ENCODE assay signal across 9 cellular contexts in the genomic region with DNA sequence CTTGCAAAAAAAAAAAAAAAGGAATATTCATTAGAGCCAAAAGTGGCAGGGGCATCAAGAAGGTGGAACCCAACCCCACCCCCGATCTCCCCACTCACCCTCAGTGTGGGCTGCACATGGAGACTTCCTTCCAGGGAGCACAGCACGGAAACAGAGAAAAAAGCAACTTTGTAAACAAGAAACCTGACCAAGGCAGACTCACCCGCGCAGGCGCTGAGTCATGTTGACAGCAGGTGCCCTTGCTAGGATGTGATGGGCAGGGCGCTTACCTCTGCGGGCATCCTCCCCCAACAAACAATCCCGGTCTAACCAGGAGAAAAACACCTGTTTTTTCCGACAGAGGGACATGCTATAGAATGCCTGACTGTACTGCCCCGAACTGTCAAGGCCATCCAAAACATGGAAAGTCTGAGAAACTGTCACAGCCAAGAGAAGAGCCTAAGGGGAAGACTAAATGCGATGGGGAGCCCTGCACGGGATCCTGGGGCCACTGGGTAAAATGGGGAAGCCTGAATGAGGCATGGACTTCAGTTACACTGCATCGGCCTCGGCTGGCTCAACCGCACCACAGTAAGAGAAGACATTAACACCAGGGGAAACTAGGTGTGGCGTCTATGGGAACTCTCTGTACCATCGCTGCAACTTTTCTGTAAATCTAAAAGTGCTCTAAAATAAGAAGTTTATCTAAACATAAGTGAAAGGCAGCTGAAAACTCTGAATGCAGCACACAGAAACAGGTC.
A peak's percentile ranks its signal among the peaks of the same experiment; 100 is the strongest.
DNase-seq lines count a peak whose midpoint lies in the region; ATAC-seq and FAIRE-seq lines count a peak whose summit lies in the region.
"Had no signal": no experiment of that assay in that cellular context is flagged by ENCODE, and none has a peak within 500 bp of the region (broad histone marks: within the 10 kb centered on the region; RNA-seq: fewer than 3 reads in every experiment).

No MANE protein-coding gene starts in this region.

- peak; percentile 46 for FAIRE-seq in HTR-8/SVneo (lab: Jason Lieb, UNC)
- FAIRE-seq: H54 had no signal

- ATAC-seq in HG03442 (IDR thresholded peaks at IDR 0.05; ENCODE audit: unreplicated experiment) (no peak), HG02938 (IDR thresholded peaks at IDR 0.05; ENCODE audit: unreplicated experiment) (no peak), GM19324 (IDR thresholded peaks at IDR 0.05; ENCODE audit: low FRiP score, unreplicated experiment) (no peak)

- DNase-seq in NCI-H510A treated with DMSO at 0.1 percent for 48 hours (lab: John Stamatoyannopoulos, UW), result peak; percentile 36
- DNase-seq in NCI-H510A (lab: John Stamatoyannopoulos, UW), result no peak
- DNase-seq in HTR-8/SVneo (ENCODE audit: insufficient read length, low spot score), result no peak
- peak; percentile 24 for DNase-seq in SHP77 treated with DMSO at 0.1 percent for 48 hours (lab: John Stamatoyannopoulos, UW)
- DNase-seq in kidney tubule cell (ENCODE audit: low spot score), result peak; percentile 64

Comparison
In these comparisons a context has a peak if more than half of its experiments do, and no peak if none do; other contexts are left out.
1. DNase-seq: peak in NCI-H510A treated with DMSO at 0.1 percent for 48 hours (single experiment), SHP77 treated with DMSO at 0.1 percent for 48 hours (single experiment) and kidney tubule cell (single experiment); none in NCI-H510A (single experiment) and HTR-8/SVneo (single experiment).